8 cellular contexts compared by ENCODE assay signal in the genomic region with DNA sequence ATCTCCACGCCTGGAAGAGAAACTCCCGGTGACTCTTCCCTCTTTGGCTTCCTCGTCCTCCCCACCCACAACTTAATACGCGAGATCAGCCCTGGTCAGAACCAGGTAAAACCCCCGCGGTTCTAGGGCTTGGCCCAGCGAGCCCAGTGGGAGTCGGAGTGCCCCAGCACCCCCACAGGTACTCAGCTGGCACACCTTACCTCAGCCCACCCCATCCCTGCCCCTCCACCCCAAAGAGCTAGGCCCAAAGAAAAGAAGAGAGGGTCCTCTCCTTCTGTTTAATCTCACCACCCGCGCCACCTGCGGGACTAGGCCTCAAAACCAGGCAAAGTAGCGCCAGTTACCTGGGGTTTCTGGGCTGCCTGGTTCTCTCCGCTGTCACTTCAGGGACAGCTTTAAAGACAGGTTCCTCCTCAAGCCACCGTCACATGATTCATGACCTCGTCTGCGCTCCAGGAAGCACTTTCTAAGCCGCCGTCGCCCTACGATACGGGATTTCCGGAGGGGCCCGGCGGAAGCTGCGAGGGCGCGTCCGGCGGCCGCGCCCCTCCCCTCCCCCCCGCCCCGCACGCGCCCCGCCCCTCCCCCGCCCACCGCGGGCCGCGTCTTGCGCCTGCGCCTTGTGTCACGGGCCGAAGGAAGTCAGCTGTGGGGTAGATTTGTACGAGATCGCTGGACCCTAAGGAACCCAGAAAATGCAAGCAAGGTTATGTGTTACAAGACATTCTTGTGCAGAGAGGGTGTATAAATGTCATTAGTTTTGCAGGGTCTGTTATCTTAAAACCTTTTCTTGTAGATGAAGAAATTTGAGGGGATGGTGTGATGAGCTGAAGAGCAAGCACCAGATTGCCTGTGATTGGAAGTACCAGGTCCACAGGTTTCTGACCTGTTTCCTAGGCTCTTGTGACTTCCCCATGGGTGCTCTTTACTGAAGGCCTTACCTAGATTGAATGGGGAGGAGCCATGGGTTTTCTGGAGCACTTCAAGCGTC. TPM values are rescaled to one million over a fixed set of nuclear protein-coding genes. Genes with fewer than 3 reads are reported as not detected.
DNase-seq lines count a peak whose midpoint lies in the region; ATAC-seq, FAIRE-seq and TF ChIP-seq lines count a peak whose summit lies in the region.

A gene with protein sequence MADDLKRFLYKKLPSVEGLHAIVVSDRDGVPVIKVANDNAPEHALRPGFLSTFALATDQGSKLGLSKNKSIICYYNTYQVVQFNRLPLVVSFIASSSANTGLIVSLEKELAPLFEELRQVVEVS (minus strand): TSS at position 437 of the 991 bp plus-strand sequence. CDS start 464 bp downstream, outside the sequence.

- H3K36me3 ChIP-seq in adipocyte (ENCODE audit: control insufficient read depth, insufficient read depth, low read length, severe bottlenecking) (peaks cover 14% of the 10 kb centered on the region), parathyroid adenoma (ENCODE audit: control insufficient read depth, insufficient read depth, low read length) (no peaks in the 10 kb centered on the region), tibial artery (peaks cover 0 to 5% (median 1%) of the 10 kb centered on the region in 3 donors)

- peak; percentile 98 for FAIRE-seq in GM12892 (lab: Jason Lieb, UNC)

- H2AFZ ChIP-seq in parathyroid adenoma, result peak within 1 kb of the TSS; percentile 86

- peak; percentile 73 for TF ChIP-seq POLR2A in GM12892 (IDR thresholded peaks at IDR 0.05; ENCODE audit: low read depth, low read length)

- intact Hi-C loops in cardiac septum (cut with DNase I) (loop anchor here (1.0 to 2.0 kb wide), 2 partner anchors 56 to 331 kb away; a partner anchor contains a TSS), tibial artery (cut with DNase I; ENCODE audit: low total_unique reads) (loop anchor here (5.0 kb wide), 2 partner anchors 53 to 332 kb away; a partner anchor contains a TSS)

- peaks cover 4% of the 10 kb centered on the region for H3K79me2 ChIP-seq in parathyroid adenoma

- H3K27me3 ChIP-seq in adipocyte (replicated peaks; ENCODE audit: control insufficient read depth, insufficient read depth, low read length), result no peaks in the 10 kb centered on the region
- no peaks in the 10 kb centered on the region for H3K27me3 ChIP-seq in parathyroid adenoma (ENCODE audit: control insufficient read depth, insufficient read depth, low read length)
- H3K27me3 ChIP-seq in tibial artery, result no peaks in the 10 kb centered on the region

- H3K9me3 ChIP-seq in adipocyte (ENCODE audit: control insufficient read depth, low read length), result no peaks in the 10 kb centered on the region
- H3K9me3 ChIP-seq in parathyroid adenoma (ENCODE audit: control insufficient read depth, low read length), result no peaks in the 10 kb centered on the region
- no peaks in the 10 kb centered on the region for H3K9me3 ChIP-seq in tibial artery

- DNase-seq in GM12892 (ENCODE audit: insufficient read length), result peak; percentile 75
- peak; percentile 73 for DNase-seq in NCI-H1436 treated with DMSO at 0.1 percent for 48 hours (lab: John Stamatoyannopoulos, UW)
- peak; percentile 85 for DNase-seq in T follicular helper cell (ENCODE audit: low read depth)
- DNase-seq in adipocyte (ENCODE audit: low read depth), result peak; percentile 95
- DNase-seq in cardiac septum (ENCODE audit: low spot score), result peak; percentile 96
- DNase-seq in tibial artery, result peak; percentile 92 to 95

- peak; percentile 99 for ATAC-seq in HG02840 (IDR thresholded peaks at IDR 0.05; ENCODE audit: low FRiP score, unreplicated experiment)

- H3K4me3 ChIP-seq in adipocyte (ENCODE audit: low read length), result peak within 1 kb of the TSS; percentile 99
- peak within 1 kb of the TSS; percentile 93 for H3K4me3 ChIP-seq in parathyroid adenoma (ENCODE audit: low read depth, low read length)
- H3K4me3 ChIP-seq in tibial artery, result peak within 1 kb of the TSS; percentile 69 to 82

- no peak for TF ChIP-seq CTCF in parathyroid adenoma (IDR thresholded peaks at IDR 0.05)
- no peak for TF ChIP-seq CTCF in tibial artery (IDR thresholded peaks at IDR 0.05)

- peak within 1 kb of the TSS; percentile 95 for H3K4me2 ChIP-seq in parathyroid adenoma (ENCODE audit: low read length)

- H3K27ac ChIP-seq in parathyroid adenoma, result peak within 1 kb of the TSS; percentile 69
- peak within 1 kb of the TSS; percentile 87 to 88 for H3K27ac ChIP-seq in tibial artery

- H3K9ac ChIP-seq in adipocyte (ENCODE audit: low read length) (peak within 1 kb of the TSS; percentile 97), parathyroid adenoma (peak within 1 kb of the TSS; percentile 80)

- H3K4me1 ChIP-seq in adipocyte (ENCODE audit: control insufficient read depth, insufficient read depth, low read length), result peaks cover 9% of the 10 kb centered on the region
- H3K4me1 ChIP-seq in parathyroid adenoma, result no peaks in the 10 kb centered on the region
- peaks cover 0 to 40% (median 17%) of the 10 kb centered on the region in 4 donors for H3K4me1 ChIP-seq in tibial artery

RNA-seq across cellular contexts. Expression of the gene that starts here (rescaled TPM):
- 40.5 TPM for polyA plus RNA-seq in GM12892 (2012; ENCODE audit: missing spikeins)
- 26.4 TPM for total RNA-seq in cardiac septum

Comparison
In these comparisons a context has a peak if more than half of its experiments do, and no peak if none do; other contexts are left out.
1. Peak in every context shown above with its lines: DNase-seq, ATAC-seq, H3K4me3 ChIP-seq and H3K27ac ChIP-seq.